2 cellular contexts compared by ENCODE assay signal in the genomic region with DNA sequence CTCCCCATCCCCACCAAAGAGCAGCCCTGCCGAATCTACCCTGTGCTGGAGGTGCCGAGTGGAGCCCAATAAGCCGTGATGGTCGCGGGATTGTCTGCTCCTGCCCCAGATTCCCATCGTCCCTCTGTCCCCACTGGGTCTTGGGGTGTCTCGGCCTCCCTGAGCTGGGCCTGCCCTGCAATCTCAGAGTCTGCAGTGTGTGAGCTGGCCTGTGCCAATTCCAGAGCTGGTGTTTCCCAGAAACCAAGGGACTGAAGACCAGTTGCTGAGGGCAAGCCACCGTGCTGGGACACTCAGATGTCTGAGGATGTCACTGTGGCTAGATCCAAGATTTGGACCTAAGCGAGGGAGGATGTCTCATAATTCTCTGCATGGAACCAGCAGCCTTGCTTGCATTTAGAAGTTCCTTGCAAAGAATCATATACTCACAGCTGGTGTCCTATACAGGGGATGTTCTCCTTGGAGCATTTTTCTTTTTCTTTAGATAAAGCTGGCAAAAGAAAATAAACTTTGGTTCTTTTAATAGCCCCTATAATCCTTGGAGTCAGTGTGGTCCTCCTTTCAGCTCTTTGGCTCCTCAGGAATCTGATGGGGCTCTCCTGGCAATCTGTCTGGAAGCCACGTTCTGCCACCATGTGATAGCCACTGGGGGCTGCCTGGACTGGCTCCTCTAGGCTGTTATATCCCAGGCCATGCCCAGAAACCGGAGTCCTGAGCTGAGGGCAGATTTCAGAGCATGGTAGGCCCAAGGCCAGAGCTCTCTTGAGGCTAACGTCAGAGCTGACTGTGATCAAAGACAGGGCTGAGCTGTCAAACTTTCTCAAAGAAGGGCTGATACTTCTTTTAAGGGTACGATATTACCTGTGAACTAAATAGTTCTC.
TF ChIP-seq lines count a peak whose summit lies in the region.

No MANE protein-coding gene starts in this region.

TF ChIP-seq in endothelial cell of umbilical vein, 7 proteins besides CTCF, POLR2A, EP300 and RAD21:
- TF ChIP-seq FOS (IDR thresholded peaks at IDR 0.05; ENCODE audit: borderline replicate concordance, insufficient read depth, low read length) (no peak), MYC (IDR thresholded peaks at IDR 0.05; ENCODE audit: low read depth, low read length) (no peak), JUN (IDR thresholded peaks at IDR 0.05; ENCODE audit: borderline replicate concordance, insufficient read depth, insufficient read length, low read depth) (no peak), POLR2AphosphoS5 (IDR thresholded peaks at IDR 0.05; ENCODE audit: insufficient read depth, low read depth, low read length) (no peak), EZH2 (IDR thresholded peaks at IDR 0.05; ENCODE audit: borderline replicate concordance, low read depth, low read length, severe bottlenecking) (no peak), GATA2 (IDR thresholded peaks at IDR 0.05; ENCODE audit: insufficient read depth, insufficient read length, low read depth, low read length) (no peak)
- TF ChIP-seq, protein P1, sequence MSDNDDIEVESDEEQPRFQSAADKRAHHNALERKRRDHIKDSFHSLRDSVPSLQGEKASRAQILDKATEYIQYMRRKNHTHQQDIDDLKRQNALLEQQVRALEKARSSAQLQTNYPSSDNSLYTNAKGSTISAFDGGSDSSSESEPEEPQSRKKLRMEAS (IDR thresholded peaks at IDR 0.05; ENCODE audit: insufficient read depth, insufficient read length), result no peak

TF ChIP-seq in SK-N-SH treated with all-trans-retinoic acid at 6 μM for 48 hours, 23 proteins besides CTCF, POLR2A, EP300 and RAD21:
- TF ChIP-seq, protein P2, sequence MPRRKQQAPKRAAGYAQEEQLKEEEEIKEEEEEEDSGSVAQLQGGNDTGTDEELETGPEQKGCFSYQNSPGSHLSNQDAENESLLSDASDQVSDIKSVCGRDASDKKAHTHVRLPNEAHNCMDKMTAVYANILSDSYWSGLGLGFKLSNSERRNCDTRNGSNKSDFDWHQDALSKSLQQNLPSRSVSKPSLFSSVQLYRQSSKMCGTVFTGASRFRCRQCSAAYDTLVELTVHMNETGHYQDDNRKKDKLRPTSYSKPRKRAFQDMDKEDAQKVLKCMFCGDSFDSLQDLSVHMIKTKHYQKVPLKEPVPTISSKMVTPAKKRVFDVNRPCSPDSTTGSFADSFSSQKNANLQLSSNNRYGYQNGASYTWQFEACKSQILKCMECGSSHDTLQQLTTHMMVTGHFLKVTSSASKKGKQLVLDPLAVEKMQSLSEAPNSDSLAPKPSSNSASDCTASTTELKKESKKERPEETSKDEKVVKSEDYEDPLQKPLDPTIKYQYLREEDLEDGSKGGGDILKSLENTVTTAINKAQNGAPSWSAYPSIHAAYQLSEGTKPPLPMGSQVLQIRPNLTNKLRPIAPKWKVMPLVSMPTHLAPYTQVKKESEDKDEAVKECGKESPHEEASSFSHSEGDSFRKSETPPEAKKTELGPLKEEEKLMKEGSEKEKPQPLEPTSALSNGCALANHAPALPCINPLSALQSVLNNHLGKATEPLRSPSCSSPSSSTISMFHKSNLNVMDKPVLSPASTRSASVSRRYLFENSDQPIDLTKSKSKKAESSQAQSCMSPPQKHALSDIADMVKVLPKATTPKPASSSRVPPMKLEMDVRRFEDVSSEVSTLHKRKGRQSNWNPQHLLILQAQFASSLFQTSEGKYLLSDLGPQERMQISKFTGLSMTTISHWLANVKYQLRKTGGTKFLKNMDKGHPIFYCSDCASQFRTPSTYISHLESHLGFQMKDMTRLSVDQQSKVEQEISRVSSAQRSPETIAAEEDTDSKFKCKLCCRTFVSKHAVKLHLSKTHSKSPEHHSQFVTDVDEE (CRISPR knock-in tag; IDR thresholded peaks at IDR 0.05), result no peak
- TF ChIP-seq PPARA (CRISPR knock-in tag; IDR thresholded peaks at IDR 0.05; ENCODE audit: borderline replicate concordance) (no peak), ZFP30 (CRISPR knock-in tag; IDR thresholded peaks at IDR 0.05) (no peak), OSR1 (CRISPR knock-in tag; IDR thresholded peaks at IDR 0.05) (no peak), ZC3H10 (CRISPR knock-in tag; IDR thresholded peaks at IDR 0.05) (no peak), ZNF70 (CRISPR knock-in tag; IDR thresholded peaks at IDR 0.05) (no peak), RARB (CRISPR knock-in tag; IDR thresholded peaks at IDR 0.05) (no peak), ZFP3 (CRISPR knock-in tag; IDR thresholded peaks at IDR 0.05) (no peak)
- TF ChIP-seq, protein P3, sequence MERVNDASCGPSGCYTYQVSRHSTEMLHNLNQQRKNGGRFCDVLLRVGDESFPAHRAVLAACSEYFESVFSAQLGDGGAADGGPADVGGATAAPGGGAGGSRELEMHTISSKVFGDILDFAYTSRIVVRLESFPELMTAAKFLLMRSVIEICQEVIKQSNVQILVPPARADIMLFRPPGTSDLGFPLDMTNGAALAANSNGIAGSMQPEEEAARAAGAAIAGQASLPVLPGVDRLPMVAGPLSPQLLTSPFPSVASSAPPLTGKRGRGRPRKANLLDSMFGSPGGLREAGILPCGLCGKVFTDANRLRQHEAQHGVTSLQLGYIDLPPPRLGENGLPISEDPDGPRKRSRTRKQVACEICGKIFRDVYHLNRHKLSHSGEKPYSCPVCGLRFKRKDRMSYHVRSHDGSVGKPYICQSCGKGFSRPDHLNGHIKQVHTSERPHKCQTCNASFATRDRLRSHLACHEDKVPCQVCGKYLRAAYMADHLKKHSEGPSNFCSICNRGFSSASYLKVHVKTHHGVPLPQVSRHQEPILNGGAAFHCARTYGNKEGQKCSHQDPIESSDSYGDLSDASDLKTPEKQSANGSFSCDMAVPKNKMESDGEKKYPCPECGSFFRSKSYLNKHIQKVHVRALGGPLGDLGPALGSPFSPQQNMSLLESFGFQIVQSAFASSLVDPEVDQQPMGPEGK (CRISPR knock-in tag; IDR thresholded peaks at IDR 0.05; ENCODE audit: borderline replicate concordance), result no peak
